22 cellular contexts compared by ENCODE assay signal in the genomic region with DNA sequence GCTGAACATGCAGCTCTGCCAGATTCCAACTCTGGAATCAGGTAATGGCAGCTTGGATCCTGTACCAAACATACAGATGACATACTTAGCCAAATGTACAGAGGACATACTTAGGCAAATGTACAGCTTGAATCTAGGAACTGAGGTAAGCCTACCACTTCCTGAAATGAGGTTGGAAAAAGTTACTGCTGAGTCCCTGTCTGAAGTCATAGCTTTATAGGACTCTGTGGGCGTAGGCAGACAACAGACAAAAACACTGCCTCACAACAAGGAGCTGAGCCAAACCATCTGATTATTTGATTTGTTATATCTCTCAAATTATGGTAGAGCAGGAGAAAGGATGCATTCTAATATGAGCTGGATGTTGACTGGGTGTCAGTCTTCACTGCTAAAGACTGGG.
DNase-seq lines count a peak whose midpoint lies in the region; ATAC-seq and TF ChIP-seq lines count a peak whose summit lies in the region.
"Had no signal": no experiment of that assay in that cellular context is flagged by ENCODE, and none has a peak within 500 bp of the region (broad histone marks: within the 10 kb centered on the region; RNA-seq: fewer than 3 reads in every experiment).

No MANE protein-coding gene starts in this region.

- intact Hi-C loops in PC-9 (cut with micrococcal nuclease; ENCODE audit: unreplicated experiment), result no loop called here

- H3K9me2 ChIP-seq in PC-9 (ENCODE audit: insufficient read depth), result no peaks in the 10 kb centered on the region

- H3K79me2 ChIP-seq in smooth muscle cell (ENCODE audit: low read depth) (no peaks in the 10 kb centered on the region), PC-9 (ENCODE audit: low read depth) (no peaks in the 10 kb centered on the region)

- peaks cover 58% of the 10 kb centered on the region for H3K4me1 ChIP-seq in smooth muscle cell (ENCODE audit: low read depth)
- no peaks in the 10 kb centered on the region for H3K4me1 ChIP-seq in PC-9 (replicated peaks; ENCODE audit: insufficient read depth)
- H3K4me1 ChIP-seq: right lobe of liver, SJSA1, tibial nerve had no signal

- 23% methylated on average over 1 of the region's 1 CpG for WGBS in smooth muscle cell (ENCODE audit: low lambda C conversion rate)

- POLR2A ChIA-PET in PC-9 (lab: Charles Lee; ENCODE audit: unreplicated experiment), result no interaction called here

- H3K27ac ChIP-seq in smooth muscle cell (ENCODE audit: low read depth) (peak overlapping the region; percentile 95), PC-9 (no peak overlapping the region)
- H3K27ac ChIP-seq: HL-60, right lobe of liver, SJSA1, tibial nerve had no signal

- H3K4me3 ChIP-seq in astrocyte of the spinal cord (ENCODE audit: low read depth, low read length) (no peak overlapping the region), smooth muscle cell (no peak overlapping the region), PC-9 (no peak overlapping the region)
- H3K4me3 ChIP-seq: right lobe of liver, SJSA1, tibial nerve had no signal

- no peaks in the 10 kb centered on the region for H3K9me3 Mint-ChIP-seq in T-helper 2 cell treated with Interferon-gamma antibody and Interleukin-4, amounts not matched to agents 5 μg/mL and 100 μg/mL, for 36 hours
- H3K9me3 Mint-ChIP-seq: HFFc6 had no signal

- no peaks in the 10 kb centered on the region for H3K4me1 Mint-ChIP-seq in T-helper 2 cell treated with Interferon-gamma antibody and Interleukin-4, amounts not matched to agents 5 μg/mL and 100 μg/mL, for 36 hours (ENCODE audit: low read depth)
- H3K4me1 Mint-ChIP-seq: CD4-positive, CD25-positive, alpha-beta regulatory T cell had no signal

- H3K9me3 ChIP-seq in smooth muscle cell (replicated peaks; ENCODE audit: low read depth) (no peaks in the 10 kb centered on the region), PC-9 (ENCODE audit: insufficient read depth, low read depth) (no peaks in the 10 kb centered on the region)
- H3K9me3 ChIP-seq: right lobe of liver, SJSA1, tibial nerve had no signal

- TF ChIP-seq CTCF in astrocyte of the spinal cord (IDR thresholded peaks at IDR 0.05; ENCODE audit: low read depth, low read length) (no peak), smooth muscle cell (IDR thresholded peaks at IDR 0.05; ENCODE audit: borderline replicate concordance, insufficient read depth, poor library complexity, severe bottlenecking) (no peak), PC-9 (conservative IDR thresholded peaks at IDR 0.05) (no peak)

- no peaks in the 10 kb centered on the region for H3K36me3 Mint-ChIP-seq in T-helper 2 cell treated with Interferon-gamma antibody and Interleukin-4, amounts not matched to agents 5 μg/mL and 100 μg/mL, for 36 hours (ENCODE audit: low read depth)
- H3K36me3 Mint-ChIP-seq: CD4-positive, CD25-positive, alpha-beta regulatory T cell had no signal

- H3K27me3 ChIP-seq in smooth muscle cell (ENCODE audit: low read depth) (no peaks in the 10 kb centered on the region), PC-9 (ENCODE audit: insufficient read depth, low read depth) (no peaks in the 10 kb centered on the region)
- H3K27me3 ChIP-seq: right lobe of liver, SJSA1, tibial nerve had no signal

- H3K4me3 Mint-ChIP-seq in T-helper 2 cell treated with Interferon-gamma antibody and Interleukin-4, amounts not matched to agents 5 μg/mL and 100 μg/mL, for 36 hours, result no peak overlapping the region
- H3K4me3 Mint-ChIP-seq: CD4-positive, CD25-positive, alpha-beta regulatory T cell; HFFc6 had no signal

- no peak overlapping the region for H3K27ac Mint-ChIP-seq in T-helper 2 cell treated with Interferon-gamma antibody and Interleukin-4, amounts not matched to agents 5 μg/mL and 100 μg/mL, for 36 hours
- H3K27ac Mint-ChIP-seq: CD4-positive, CD25-positive, alpha-beta regulatory T cell; HFFc6 had no signal

- H4K20me1 ChIP-seq in smooth muscle cell (ENCODE audit: low read depth) (no peaks in the 10 kb centered on the region), PC-9 (ENCODE audit: insufficient read depth) (no peaks in the 10 kb centered on the region)

- H3F3A ChIP-seq in smooth muscle cell (ENCODE audit: low read depth), result no peaks in the 10 kb centered on the region
- no peaks in the 10 kb centered on the region for H3F3A ChIP-seq in PC-9 (ENCODE audit: insufficient read depth, low read depth)

- DNase-seq in T-helper 2 cell treated with Interferon-gamma antibody and Interleukin-4, amounts not matched to agents 5 μg/mL and 100 μg/mL, for 36 hours (ENCODE audit: low spot score), result peak; percentile 5
- no peak for DNase-seq in T-helper 2 cell
- DNase-seq in astrocyte of the spinal cord (ENCODE audit: low read depth, low spot score), result peak; percentile 17
- no peak for DNase-seq in smooth muscle cell (lab: John Stamatoyannopoulos, UW; ENCODE audit: unreplicated experiment)
- no peak for DNase-seq in PC-9
- DNase-seq in cerebellar nuclear complex (lab: John Stamatoyannopoulos, UW), result no peak
- no peak for DNase-seq in NCI-H2029 (lab: John Stamatoyannopoulos, UW)
- DNase-seq: activated gamma-delta T cell treated with Interleukin-2 at 50 U/mL for 16 hours; CD4-positive, CD25-positive, alpha-beta regulatory T cell; EL; head of caudate nucleus; HFFc6; KG1; mesendoderm; NCI-H1436 treated with DMSO at 0.1 percent for 48 hours; right lobe of liver; stimulated activated CD4-positive, alpha-beta T cell treated with anti-CD3 and anti-CD28 coated beads, Interleukin-4, amount 100 ng/mL, for 1 hour; stimulated activated CD8-positive, alpha-beta memory T cell treated with anti-CD3 and anti-CD28 coated beads, Interleukin-4, amount 100 ng/mL, for 48 hours had no signal

- in situ Hi-C loops in astrocyte of the spinal cord (cut with HindIII; ENCODE audit: low sequenced_read_pairs), result no loop called here

- ATAC-seq in HG03378 (IDR thresholded peaks at IDR 0.05; ENCODE audit: unreplicated experiment), result peak; percentile 75
- ATAC-seq: right lobe of liver had no signal

- H3K4me2 ChIP-seq in smooth muscle cell, result peak overlapping the region; percentile 41
- no peak overlapping the region for H3K4me2 ChIP-seq in PC-9

- no TSS peak for BruUV-seq in PC-9 (replicated peaks; lab: Mats Ljungman, UMichigan)

- CTCF ChIA-PET in PC-9 (lab: Charles Lee), result no interaction called here

- no peaks in the 10 kb centered on the region for H3K27me3 Mint-ChIP-seq in T-helper 2 cell treated with Interferon-gamma antibody and Interleukin-4, amounts not matched to agents 5 μg/mL and 100 μg/mL, for 36 hours (ENCODE audit: low read depth)
- H3K27me3 Mint-ChIP-seq: CD4-positive, CD25-positive, alpha-beta regulatory T cell had no signal

- H3K9ac ChIP-seq in smooth muscle cell (ENCODE audit: low read depth), result peak overlapping the region; percentile 87

- H2AFZ ChIP-seq in smooth muscle cell (ENCODE audit: low read depth), result no peak overlapping the region
- no peak overlapping the region for H2AFZ ChIP-seq in PC-9

- H3K36me3 ChIP-seq in smooth muscle cell (ENCODE audit: low read depth) (no peaks in the 10 kb centered on the region), PC-9 (ENCODE audit: low read depth) (no peaks in the 10 kb centered on the region)
- H3K36me3 ChIP-seq: right lobe of liver, SJSA1, tibial nerve had no signal

Comparison
In these comparisons a context has a peak if more than half of its experiments do, and no peak if none do; other contexts are left out.
1. DNase-seq: peak in T-helper 2 cell treated with Interferon-gamma antibody and Interleukin-4, amounts not matched to agents 5 μg/mL and 100 μg/mL, for 36 hours (single experiment) and astrocyte of the spinal cord (single experiment); none in T-helper 2 cell (0 of 5), smooth muscle cell (single experiment), PC-9 (0 of 2), cerebellar nuclear complex (0 of 2) and NCI-H2029 (single experiment).